In the genomic region with DNA sequence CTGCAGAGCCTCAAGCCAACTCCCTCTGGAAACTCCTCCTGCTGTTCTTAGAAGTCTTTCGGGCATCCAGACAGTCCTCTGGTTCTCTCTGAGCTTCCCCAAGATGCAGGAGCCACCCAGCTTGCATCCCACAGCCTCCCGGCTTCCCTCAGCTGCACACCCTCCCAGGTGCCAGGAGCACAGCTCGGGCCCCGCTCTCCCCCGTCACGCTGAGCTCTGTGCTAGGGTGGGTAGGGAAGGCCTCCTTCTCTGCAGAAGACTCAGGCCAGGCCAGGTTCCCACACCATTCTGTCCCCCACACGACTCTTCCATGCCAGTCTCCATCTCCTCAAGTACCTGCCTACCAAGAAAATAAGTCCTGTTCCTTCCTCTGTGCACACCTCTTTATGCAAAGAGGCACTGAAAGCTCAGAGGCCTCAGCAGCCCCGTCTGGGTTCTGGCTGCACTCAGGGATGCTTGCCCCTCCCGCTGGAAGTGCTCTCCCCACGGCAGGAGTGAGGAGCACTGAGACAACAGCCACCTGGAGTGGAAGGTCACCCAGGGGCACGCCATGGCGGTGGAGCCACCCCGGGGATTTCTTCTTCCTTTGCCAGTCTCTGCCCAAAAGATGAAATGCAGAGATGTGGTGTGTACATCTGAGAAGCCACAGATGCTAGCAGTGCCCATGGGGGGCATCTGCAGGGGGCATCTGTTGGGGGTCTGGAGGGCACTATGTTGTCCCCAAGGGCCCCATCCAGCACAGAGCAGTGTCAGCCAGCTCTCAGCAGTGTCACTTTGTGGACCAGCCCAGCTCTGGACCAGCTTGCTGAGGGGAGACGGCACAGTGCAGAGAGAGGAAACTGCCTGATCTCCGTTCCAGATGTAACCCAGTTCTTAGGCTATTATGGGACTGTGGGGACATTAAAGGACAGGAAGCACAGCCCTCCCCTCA, we compare ENCODE assay signal across 16 cellular contexts.
"Had no signal": no experiment of that assay in that cellular context is flagged by ENCODE, and none has a peak within 500 bp of the region (broad histone marks: within the 10 kb centered on the region; RNA-seq: fewer than 3 reads in every experiment).

No MANE protein-coding gene starts in this region.

- H3K9me3 Mint-ChIP-seq: activated CD4-positive, alpha-beta T cell treated with anti-CD3 and anti-CD28 coated beads, Interleukin-2, amount 10 ng/mL, durations not matched to agents 7 days and 5 days; activated naive CD4-positive, alpha-beta T cell treated with anti-CD3 and anti-CD28 coated beads, Interleukin-2, amount 10 ng/mL, durations not matched to agents 7 days and 5 days; memory B cell; nephron had no signal

- H3K27ac Mint-ChIP-seq: activated CD4-positive, alpha-beta T cell treated with anti-CD3 and anti-CD28 coated beads, Interleukin-2, amount 10 ng/mL, durations not matched to agents 7 days and 5 days; activated naive CD4-positive, alpha-beta T cell treated with anti-CD3 and anti-CD28 coated beads, Interleukin-2, amount 10 ng/mL, durations not matched to agents 7 days and 5 days; endodermal cell; memory B cell; nephron; stimulated activated naive B cell treated with anti-CD40 and anti-IgM and Interleukin-4, amounts not matched to agents 10 μg/mL and 1 μg/mL and 100 μg/mL, for 72 hours had no signal

- H3K4me1 Mint-ChIP-seq: activated CD4-positive, alpha-beta T cell treated with anti-CD3 and anti-CD28 coated beads, Interleukin-2, amount 10 ng/mL, durations not matched to agents 7 days and 5 days; activated naive CD4-positive, alpha-beta T cell treated with anti-CD3 and anti-CD28 coated beads, Interleukin-2, amount 10 ng/mL, durations not matched to agents 7 days and 5 days; endodermal cell; memory B cell; nephron; stimulated activated naive B cell treated with anti-CD40 and anti-IgM and Interleukin-4, amounts not matched to agents 10 μg/mL and 1 μg/mL and 100 μg/mL, for 72 hours had no signal

- H3K36me3 ChIP-seq: gastroesophageal sphincter, SJSA1, tibial nerve had no signal

- H3K27ac ChIP-seq: gastroesophageal sphincter, SJSA1, tibial nerve had no signal

- H3K4me3 Mint-ChIP-seq: activated CD4-positive, alpha-beta T cell treated with anti-CD3 and anti-CD28 coated beads, Interleukin-2, amount 10 ng/mL, durations not matched to agents 7 days and 5 days; activated naive CD4-positive, alpha-beta T cell treated with anti-CD3 and anti-CD28 coated beads, Interleukin-2, amount 10 ng/mL, durations not matched to agents 7 days and 5 days; endodermal cell; memory B cell; nephron; stimulated activated naive B cell treated with anti-CD40 and anti-IgM and Interleukin-4, amounts not matched to agents 10 μg/mL and 1 μg/mL and 100 μg/mL, for 72 hours had no signal

- H3K36me3 Mint-ChIP-seq: activated naive CD4-positive, alpha-beta T cell treated with anti-CD3 and anti-CD28 coated beads, Interleukin-2, amount 10 ng/mL, durations not matched to agents 7 days and 5 days; memory B cell; stimulated activated naive B cell treated with anti-CD40 and anti-IgM and Interleukin-4, amounts not matched to agents 10 μg/mL and 1 μg/mL and 100 μg/mL, for 72 hours had no signal

- H3K9me3 ChIP-seq: gastroesophageal sphincter had no signal

- DNase-seq: activated CD4-positive, alpha-beta T cell treated with anti-CD3 and anti-CD28 coated beads, Interleukin-2, amount 10 ng/mL, durations not matched to agents 7 days and 5 days; activated CD4-positive, CD25-positive, alpha-beta regulatory T cell; activated CD8-positive, alpha-beta memory T cell treated with anti-CD3 and anti-CD28 coated beads for 24 hours; activated naive CD4-positive, alpha-beta T cell treated with anti-CD3 and anti-CD28 coated beads, Interleukin-2, amount 10 ng/mL, durations not matched to agents 7 days and 5 days; endodermal cell; stimulated activated naive B cell treated with anti-CD40 and anti-IgM and Interleukin-4, amounts not matched to agents 10 μg/mL and 1 μg/mL and 100 μg/mL, for 72 hours; substantia nigra had no signal

- H3K4me3 ChIP-seq: gastroesophageal sphincter, SJSA1, tibial nerve had no signal

- H3K27me3 Mint-ChIP-seq: activated CD4-positive, alpha-beta T cell treated with anti-CD3 and anti-CD28 coated beads, Interleukin-2, amount 10 ng/mL, durations not matched to agents 7 days and 5 days; activated naive CD4-positive, alpha-beta T cell treated with anti-CD3 and anti-CD28 coated beads, Interleukin-2, amount 10 ng/mL, durations not matched to agents 7 days and 5 days; memory B cell; stimulated activated naive B cell treated with anti-CD40 and anti-IgM and Interleukin-4, amounts not matched to agents 10 μg/mL and 1 μg/mL and 100 μg/mL, for 72 hours had no signal

- ATAC-seq: gastroesophageal sphincter; left lobe of liver; stimulated activated naive B cell treated with anti-CD40 and anti-IgM and Interleukin-4, amounts not matched to agents 10 μg/mL and 1 μg/mL and 100 μg/mL, for 72 hours had no signal

- H3K27me3 ChIP-seq: SJSA1, tibial nerve had no signal

- FAIRE-seq: astrocyte, islet of Langerhans, TTC549 had no signal

- H3K4me1 ChIP-seq: gastroesophageal sphincter, SJSA1, tibial nerve had no signal
